Comparison of ENCODE assay signal across 8 cellular contexts in genomic region chr17:27530791-27531391, GRCh38.
DNase-seq lines count a peak whose midpoint lies in the region; ATAC-seq, FAIRE-seq and TF ChIP-seq lines count a peak whose summit lies in the region.

No MANE protein-coding gene starts in this region.

- H3K9me3 ChIP-seq in GM12878 (replicated peaks; ENCODE audit: control insufficient read depth, insufficient read depth, low read length) (no peaks in the 10 kb centered on the region), mucosa of stomach (ENCODE audit: control insufficient read depth, low read length) (no peaks in the 10 kb centered on the region)

- SMC1A ChIA-PET in GM12878 (lab: Charles Lee; ENCODE audit: uncharacterized antibody, unreplicated experiment) = interaction anchor here (0.8 to 1.4 kb wide), 8 partner anchors 9 to 69 kb away, joined by 3 to 6 read pairs (median 4); no protein-coding TSS in a partner anchor

- TF ChIP-seq POLR2A in GM12878 (IDR thresholded peaks at IDR 0.05; ENCODE audit: low read depth, low read length) = no peak

- no peak for TF ChIP-seq RAD21 in GM12878 (IDR thresholded peaks at IDR 0.05; ENCODE audit: insufficient read depth, low read depth, low read length)

- CTCF ChIA-PET in GM12878 (lab: Yijun Ruan, JAX) = interaction anchor here (0.8 to 1.7 kb wide), 9 partner anchors 9 to 176 kb away, joined by 3 to 9 read pairs (median 3); no protein-coding TSS in a partner anchor

- ATAC-seq in HG03439 (IDR thresholded peaks at IDR 0.05; ENCODE audit: unreplicated experiment) = peak; percentile 46
- ATAC-seq in GM12878 = peak; percentile 57
- no peak for ATAC-seq in HG03280 (IDR thresholded peaks at IDR 0.05; ENCODE audit: unreplicated experiment)

- RAD21 ChIA-PET in GM12878 (lab: Charles Lee; ENCODE audit: unreplicated experiment) = interaction anchor here (0.8 to 1.7 kb wide), 13 partner anchors 9 to 75 kb away, joined by 3 to 16 read pairs (median 4); partner anchors contain the start of gene KSR1

- H4K20me1 ChIP-seq in GM12878 (ENCODE audit: control insufficient read depth, insufficient read depth) = 0 out of 2 replicates have a peak, but pooled peaks cover 3% of the 10 kb centered on the region

- BruUV-seq in GM12878 (replicated peaks; lab: Mats Ljungman, UMichigan) = no TSS peak

- H3K9ac ChIP-seq in GM12878 (ENCODE audit: control insufficient read depth, insufficient read depth, low read length) = no peak overlapping the region
- H3K9ac ChIP-seq in mucosa of stomach (ENCODE audit: low read length) = peak overlapping the region; percentile 13

- intact Hi-C loops in GM12878 (cut with micrococcal nuclease; ENCODE audit: unreplicated experiment) = no loop called here

- H3K27me3 ChIP-seq in GM12878 (replicated peaks in 1 of 2; ENCODE audit: control insufficient read depth in 2 of 2, insufficient read depth in 2 of 2, low read length in 1 of 2) (no peaks in the 10 kb centered on the region), mucosa of stomach (ENCODE audit: control insufficient read depth, insufficient read depth, low read length) (no peaks in the 10 kb centered on the region)

- FAIRE-seq in GM12878 (lab: Jason Lieb, UNC) = no peak

- H3K79me2 ChIP-seq in GM12878 (ENCODE audit: control insufficient read depth, insufficient read depth, low read length) = peaks cover 30% of the 10 kb centered on the region

- TF ChIP-seq CTCF in GM12878 (IDR thresholded peaks at IDR 0.05 in 2 of 3, conservative IDR thresholded peaks at IDR 0.05 in 1 of 3; ENCODE audit: control insufficient read depth in 2 of 3, extremely low read depth in 1 of 3, insufficient read depth in 1 of 3, low read depth in 3 of 3, low read length in 3 of 3) = no peak

- in situ Hi-C loops in GM12878 (cut with MboI) = no loop called here

- POLR2A ChIA-PET in GM12878 (lab: Charles Lee) = interaction anchor here (1.2 to 1.9 kb wide), 2 partner anchors 13 to 72 kb away, joined by 4 to 6 read pairs; no protein-coding TSS in a partner anchor

- 41% methylated on average over 12 of the region's 12 CpGs for WGBS in GM12878 (ENCODE audit: insufficient coverage, insufficient replicate concordance, low lambda C conversion rate, missing lambda C conversion rate)

- H3K4me3 ChIP-seq in GM12878 (no peak overlapping the region), mucosa of stomach (ENCODE audit: low read length) (no peak overlapping the region)

- H3K4me1 ChIP-seq in GM12878 (ENCODE audit: control insufficient read depth, insufficient read depth, low read length) (peaks cover 17% of the 10 kb centered on the region), mucosa of stomach (ENCODE audit: control insufficient read depth, insufficient read depth, low read length) (peaks cover 48% of the 10 kb centered on the region)

- DNase-seq in DMS153 (lab: John Stamatoyannopoulos, UW) = peak; percentile 89
- no peak for DNase-seq in GM12878 (ENCODE audit: low read depth, low spot score)
- no peak for DNase-seq in NCI-H446 treated with DMSO at 0.1 percent for 48 hours (lab: John Stamatoyannopoulos, UW)
- DNase-seq in NCI-H226 = no peak
- DNase-seq in NCI-H1048 (lab: John Stamatoyannopoulos, UW) = no peak

- peak overlapping the region; percentile 19; the same call in 1 of the 2 replicates for H3K4me2 ChIP-seq in GM12878 (ENCODE audit: control insufficient read depth, insufficient read depth)

- TF ChIP-seq EP300 in GM12878 (IDR thresholded peaks at IDR 0.05; ENCODE audit: borderline replicate concordance in 1 of 2, control insufficient read depth in 1 of 2, low read depth in 2 of 2, low read length in 2 of 2) = no peak

- no peak overlapping the region for H3K27ac ChIP-seq in GM12878 (ENCODE audit: control insufficient read depth, insufficient read depth)

- H2AFZ ChIP-seq in GM12878 (ENCODE audit: control insufficient read depth, low read depth, low read length) = no peak overlapping the region; the same call in 1 of the 2 replicates

- H3K36me3 ChIP-seq in GM12878 (ENCODE audit: control insufficient read depth in 2 of 2, insufficient read depth in 2 of 2, low read length in 1 of 2) (peaks cover 0 to 2% of the 10 kb centered on the region in 2 experiments; a peak in 2 of 4 replicates), mucosa of stomach (ENCODE audit: control insufficient read depth, insufficient read depth, low read length) (no peaks in the 10 kb centered on the region)

TF ChIP-seq in GM12878, 131 proteins besides CTCF, POLR2A, EP300 and RAD21:
- TF ChIP-seq PKNOX1 (IDR thresholded peaks at IDR 0.05) = 0 out of 2 replicates have a peak, but pooled peaks have one; percentile 9
- peak; percentile 51 for TF ChIP-seq NR2F1 (conservative IDR thresholded peaks at IDR 0.05)
- no peak for TF ChIP-seq EZH2 (IDR thresholded peaks at IDR 0.05; ENCODE audit: borderline replicate concordance, control insufficient read depth, low read depth, low read length)
- no peak for TF ChIP-seq ZNF384 (IDR thresholded peaks at IDR 0.05; ENCODE audit: borderline replicate concordance, low read depth, low read length)
- peak; percentile 66 for TF ChIP-seq MEF2B (IDR thresholded peaks at IDR 0.05; ENCODE audit: partially characterized antibody, poor library complexity, severe bottlenecking)
- no peak for TF ChIP-seq CEBPB (IDR thresholded peaks at IDR 0.05; ENCODE audit: borderline replicate concordance in 1 of 2, low read depth in 2 of 2, low read length in 2 of 2)
- no peak for TF ChIP-seq CBFB (IDR thresholded peaks at IDR 0.05; ENCODE audit: low read depth)
- TF ChIP-seq ZBED1 (IDR thresholded peaks at IDR 0.05; ENCODE audit: borderline replicate concordance) = no peak
TF ChIP-seq in GM12878: peak in this region for 3.
